In the genomic region with DNA sequence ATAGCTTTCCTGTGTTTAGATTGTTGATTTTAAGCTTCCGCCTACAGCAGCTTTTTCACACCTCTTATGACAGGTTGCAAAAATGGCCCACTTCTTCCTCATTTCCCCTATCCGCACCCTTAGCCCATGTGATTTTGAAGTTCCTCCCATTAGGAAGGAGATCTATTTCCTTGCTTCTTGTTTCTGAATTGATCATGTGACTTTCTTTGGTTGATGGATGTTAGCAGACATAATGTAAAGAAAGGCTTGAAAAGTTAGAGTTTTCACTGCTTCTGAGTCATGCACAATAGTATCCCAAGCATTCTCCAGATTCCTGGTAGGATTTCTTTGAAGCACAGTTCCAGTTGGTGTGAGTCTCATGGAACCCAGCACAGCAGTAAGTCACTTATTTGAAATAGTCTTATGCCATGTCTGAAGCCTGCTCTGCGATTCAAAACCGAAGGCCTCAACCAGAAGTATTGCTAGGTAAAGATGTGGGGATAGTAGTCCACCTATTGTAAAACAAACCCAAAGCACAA, we compare ENCODE assay signal across 15 cellular contexts.
"Had no signal": no experiment of that assay in that cellular context is flagged by ENCODE, and none has a peak within 500 bp of the region (broad histone marks: within the 10 kb centered on the region; RNA-seq: fewer than 3 reads in every experiment).

No MANE protein-coding gene starts in this region.

- H3K4me3 ChIP-seq: lung, psoas muscle, testis had no signal

- ATAC-seq: activated naive CD8-positive, alpha-beta T cell treated with anti-CD3 and anti-CD28 coated beads, Interleukin-2, amount 50 U/mL, for 24 hours; effector memory CD8-positive, alpha-beta T cell; left cardiac atrium; naive thymus-derived CD8-positive, alpha-beta T cell; psoas muscle had no signal

- H3K27me3 ChIP-seq: testis had no signal

- H3K9me3 ChIP-seq: psoas muscle, testis had no signal

- H3K27ac ChIP-seq: epithelial cell of prostate, psoas muscle, testis, WERI-Rb-1 had no signal

- DNase-seq: activated CD4-positive, alpha-beta T cell treated with anti-CD3 and anti-CD28 coated beads for 48 hours; activated naive CD4-positive, alpha-beta T cell treated with Interleukin-2 at 50 U/mL for 16 hours; activated naive CD8-positive, alpha-beta T cell treated with anti-CD3 and anti-CD28 coated beads, Interleukin-2, amount 50 U/mL, for 24 hours; effector memory CD8-positive, alpha-beta T cell; hippocampal formation; left cardiac atrium; naive thymus-derived CD8-positive, alpha-beta T cell; psoas muscle; stimulated activated CD4-positive, alpha-beta T cell treated with anti-CD3 and anti-CD28 coated beads, Interleukin-4, amount 100 ng/mL, for 1 hour; stimulated activated CD8-positive, alpha-beta memory T cell treated with anti-CD3 and anti-CD28 coated beads, Interleukin-4, amount 100 ng/mL, for 48 hours; T-helper 9 cell; testis; WERI-Rb-1 had no signal

- H3K4me1 ChIP-seq: psoas muscle, testis had no signal

- H3K36me3 ChIP-seq: WERI-Rb-1 had no signal
